Comparison of ENCODE assay signal across 9 cellular contexts in genomic region chr2:187553908-187554703, GRCh38. TPM values are rescaled to one million over a fixed set of nuclear protein-coding genes. Genes with fewer than 3 reads are reported as not detected.
DNase-seq lines count a peak whose midpoint lies in the region; ATAC-seq and TF ChIP-seq lines count a peak whose summit lies in the region.
"Had no signal": no experiment of that assay in that cellular context is flagged by ENCODE, and none has a peak within 500 bp of the region (broad histone marks: within the 10 kb centered on the region; RNA-seq: fewer than 3 reads in every experiment).

Gene TFPI, minus strand, starts transcription at chr2:187554435. Its CDS starts 50,667 bp downstream, at chr2:187503768.

- no peaks in the 10 kb centered on the region for H3K36me3 ChIP-seq in right atrium auricular region

- peak within 1 kb of the TSS; percentile 44 to 50 for H3K4me3 ChIP-seq in right atrium auricular region

- H3K36me3 Mint-ChIP-seq in activated CD8-positive, alpha-beta T cell treated with anti-CD3 and anti-CD28 coated beads, Interleukin-2, amount 10 ng/mL, durations not matched to agents 7 days and 5 days (ENCODE audit: low read depth), result no peaks in the 10 kb centered on the region
- H3K36me3 Mint-ChIP-seq in activated CD8-positive, alpha-beta T cell treated with anti-CD3 and anti-CD28 coated beads for 36 hours (ENCODE audit: low read depth), result no peaks in the 10 kb centered on the region
- H3K36me3 Mint-ChIP-seq in activated naive CD8-positive, alpha-beta T cell treated with anti-CD3 and anti-CD28 coated beads, Interleukin-2, amount 50 U/mL, for 24 hours (ENCODE audit: low read depth), result no peaks in the 10 kb centered on the region
- H3K36me3 Mint-ChIP-seq: activated naive CD4-positive, alpha-beta T cell treated with anti-CD3 and anti-CD28 coated beads, Interleukin-2, amount 50 U/mL, for 72 hours had no signal

- H3K27ac ChIP-seq in right atrium auricular region, result peak within 1 kb of the TSS; percentile 63 to 73

- DNase-seq in activated CD8-positive, alpha-beta T cell treated with anti-CD3 and anti-CD28 coated beads, Interleukin-2, amount 10 ng/mL, durations not matched to agents 7 days and 5 days, result no peak
- no peak for DNase-seq in activated CD8-positive, alpha-beta T cell treated with anti-CD3 and anti-CD28 coated beads for 36 hours
- DNase-seq in activated naive CD8-positive, alpha-beta T cell treated with anti-CD3 and anti-CD28 coated beads, Interleukin-2, amount 50 U/mL, for 24 hours, result no peak
- DNase-seq in right atrium auricular region (ENCODE audit: low spot score) (no peak), sciatic nerve (ENCODE audit: low spot score) (peak; percentile 57), NCI-H2029 (lab: John Stamatoyannopoulos, UW) (no peak), NCI-H510A (lab: John Stamatoyannopoulos, UW) (no peak)

- ATAC-seq in activated CD8-positive, alpha-beta T cell treated with anti-CD3 and anti-CD28 coated beads, Interleukin-2, amount 10 ng/mL, durations not matched to agents 7 days and 5 days, result no peak
- ATAC-seq in activated CD8-positive, alpha-beta T cell treated with anti-CD3 and anti-CD28 coated beads for 36 hours, result no peak
- ATAC-seq in activated naive CD8-positive, alpha-beta T cell treated with anti-CD3 and anti-CD28 coated beads, Interleukin-2, amount 50 U/mL, for 24 hours, result no peak
- ATAC-seq in sciatic nerve, result peak; percentile 95
- ATAC-seq in GM21367 (IDR thresholded peaks at IDR 0.05; ENCODE audit: unreplicated experiment), result no peak

- CTCF ChIA-PET in activated CD8-positive, alpha-beta T cell treated with anti-CD3 and anti-CD28 coated beads, Interleukin-2, amount 10 ng/mL, durations not matched to agents 7 days and 5 days (lab: Charles Lee), result interaction anchor here (1.9 to 3.0 kb wide), 2 partner anchors 27 to 54 kb away, joined by 5 to 10 read pairs; no protein-coding TSS in a partner anchor
- CTCF ChIA-PET in activated CD8-positive, alpha-beta T cell treated with anti-CD3 and anti-CD28 coated beads for 36 hours (lab: Charles Lee), result interaction anchor here (0.8 kb wide), 1 partner anchor 27 kb away, joined by 3 read pairs; no protein-coding TSS in a partner anchor

- H3K4me1 ChIP-seq in right atrium auricular region, result no peaks in the 10 kb centered on the region

- H3K4me3 Mint-ChIP-seq in activated CD8-positive, alpha-beta T cell treated with anti-CD3 and anti-CD28 coated beads, Interleukin-2, amount 10 ng/mL, durations not matched to agents 7 days and 5 days, result peak within 1 kb of the TSS; percentile 24
- no peak within 1 kb of the TSS for H3K4me3 Mint-ChIP-seq in activated CD8-positive, alpha-beta T cell treated with anti-CD3 and anti-CD28 coated beads for 36 hours
- peak within 1 kb of the TSS; percentile 50 for H3K4me3 Mint-ChIP-seq in activated naive CD8-positive, alpha-beta T cell treated with anti-CD3 and anti-CD28 coated beads, Interleukin-2, amount 50 U/mL, for 24 hours

- intact Hi-C loops in activated CD8-positive, alpha-beta T cell treated with anti-CD3 and anti-CD28 coated beads for 36 hours (cut with micrococcal nuclease), result no loop called here
- intact Hi-C loops in sciatic nerve (cut with DNase I), result no loop called here

- POLR2A ChIA-PET in activated CD8-positive, alpha-beta T cell treated with anti-CD3 and anti-CD28 coated beads, Interleukin-2, amount 10 ng/mL, durations not matched to agents 7 days and 5 days (lab: Charles Lee), result no interaction called here
- POLR2A ChIA-PET in activated CD8-positive, alpha-beta T cell treated with anti-CD3 and anti-CD28 coated beads for 36 hours (lab: Charles Lee), result no interaction called here

- TF ChIP-seq CTCF in activated CD8-positive, alpha-beta T cell treated with anti-CD3 and anti-CD28 coated beads for 36 hours (IDR thresholded peaks at IDR 0.05), result no peak
- TF ChIP-seq CTCF in right atrium auricular region (IDR thresholded peaks at IDR 0.05), result no peak

- no peak within 1 kb of the TSS for H3K27ac Mint-ChIP-seq in activated CD8-positive, alpha-beta T cell treated with anti-CD3 and anti-CD28 coated beads, Interleukin-2, amount 10 ng/mL, durations not matched to agents 7 days and 5 days
- H3K27ac Mint-ChIP-seq in activated CD8-positive, alpha-beta T cell treated with anti-CD3 and anti-CD28 coated beads for 36 hours, result no peak within 1 kb of the TSS
- H3K27ac Mint-ChIP-seq in activated naive CD8-positive, alpha-beta T cell treated with anti-CD3 and anti-CD28 coated beads, Interleukin-2, amount 50 U/mL, for 24 hours, result no peak within 1 kb of the TSS
- H3K27ac Mint-ChIP-seq: activated naive CD4-positive, alpha-beta T cell treated with anti-CD3 and anti-CD28 coated beads, Interleukin-2, amount 50 U/mL, for 72 hours had no signal

- no peaks in the 10 kb centered on the region for H3K27me3 ChIP-seq in right atrium auricular region

- no peaks in the 10 kb centered on the region for H3K9me3 ChIP-seq in right atrium auricular region

- peaks cover 10% of the 10 kb centered on the region for H3K27me3 Mint-ChIP-seq in activated CD8-positive, alpha-beta T cell treated with anti-CD3 and anti-CD28 coated beads, Interleukin-2, amount 10 ng/mL, durations not matched to agents 7 days and 5 days (ENCODE audit: low read depth)
- peaks cover 11% of the 10 kb centered on the region for H3K27me3 Mint-ChIP-seq in activated CD8-positive, alpha-beta T cell treated with anti-CD3 and anti-CD28 coated beads for 36 hours
- peaks cover 8% of the 10 kb centered on the region for H3K27me3 Mint-ChIP-seq in activated naive CD8-positive, alpha-beta T cell treated with anti-CD3 and anti-CD28 coated beads, Interleukin-2, amount 50 U/mL, for 24 hours

- peaks cover 7% of the 10 kb centered on the region for H3K4me1 Mint-ChIP-seq in activated CD8-positive, alpha-beta T cell treated with anti-CD3 and anti-CD28 coated beads, Interleukin-2, amount 10 ng/mL, durations not matched to agents 7 days and 5 days (ENCODE audit: low read depth)
- H3K4me1 Mint-ChIP-seq in activated CD8-positive, alpha-beta T cell treated with anti-CD3 and anti-CD28 coated beads for 36 hours (ENCODE audit: low read depth), result peaks cover 9% of the 10 kb centered on the region
- peaks cover 9% of the 10 kb centered on the region for H3K4me1 Mint-ChIP-seq in activated naive CD8-positive, alpha-beta T cell treated with anti-CD3 and anti-CD28 coated beads, Interleukin-2, amount 50 U/mL, for 24 hours

- no peaks in the 10 kb centered on the region for H3K9me3 Mint-ChIP-seq in activated CD8-positive, alpha-beta T cell treated with anti-CD3 and anti-CD28 coated beads, Interleukin-2, amount 10 ng/mL, durations not matched to agents 7 days and 5 days (ENCODE audit: insufficient read depth)
- H3K9me3 Mint-ChIP-seq in activated CD8-positive, alpha-beta T cell treated with anti-CD3 and anti-CD28 coated beads for 36 hours, result peaks cover 1% of the 10 kb centered on the region
- no peaks in the 10 kb centered on the region for H3K9me3 Mint-ChIP-seq in activated naive CD8-positive, alpha-beta T cell treated with anti-CD3 and anti-CD28 coated beads, Interleukin-2, amount 50 U/mL, for 24 hours
- H3K9me3 Mint-ChIP-seq: activated naive CD4-positive, alpha-beta T cell treated with anti-CD3 and anti-CD28 coated beads, Interleukin-2, amount 50 U/mL, for 72 hours had no signal

RNA-seq across cellular contexts. Expression of gene TFPI, which starts in this region (rescaled TPM):
- not detected for total RNA-seq in activated CD8-positive, alpha-beta T cell treated with anti-CD3 and anti-CD28 coated beads, Interleukin-2, amount 10 ng/mL, durations not matched to agents 7 days and 5 days
- total RNA-seq in activated CD8-positive, alpha-beta T cell treated with anti-CD3 and anti-CD28 coated beads for 36 hours, result not detected
- total RNA-seq in right atrium auricular region (10 to 100 TPM; 43.6 to 58.2 TPM), sciatic nerve (106 TPM)

Comparison
In these comparisons a context has a peak if more than half of its experiments do, and no peak if none do; other contexts are left out.
1. RNA of gene TFPI (total RNA-seq): 106 TPM in sciatic nerve (single experiment) and 43.6 to 58.2 TPM in right atrium auricular region; not detected in activated CD8-positive, alpha-beta T cell treated with anti-CD3 and anti-CD28 coated beads, Interleukin-2, amount 10 ng/mL, durations not matched to agents 7 days and 5 days and not detected in activated CD8-positive, alpha-beta T cell treated with anti-CD3 and anti-CD28 coated beads for 36 hours; every median in the first group is over 10 times any median in the second.